1 cellular context compared by ENCODE assay signal in the genomic region with DNA sequence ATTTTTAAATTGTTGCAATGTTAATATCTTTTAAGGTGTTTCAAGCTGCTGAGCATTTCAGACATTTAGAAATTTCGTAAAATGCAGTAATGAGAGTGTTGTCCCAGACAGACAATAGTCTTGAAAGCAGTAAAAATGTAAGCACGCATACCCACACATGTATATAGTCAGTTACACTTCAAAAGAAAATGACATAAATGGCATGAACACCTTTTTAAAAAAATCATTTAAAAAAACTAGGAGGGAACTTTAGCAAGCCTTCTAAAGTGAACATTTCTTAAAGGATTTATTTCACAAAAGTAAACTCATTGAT.
TF ChIP-seq lines count a peak whose summit lies in the region.

No MANE protein-coding gene starts in this region.

TF ChIP-seq in IMR-90, 13 proteins besides CTCF, POLR2A, EP300 and RAD21 (continued from another document):
- no peak for TF ChIP-seq USF2 (IDR thresholded peaks at IDR 0.05; ENCODE audit: low read depth, low read length)
- no peak for TF ChIP-seq MAZ (IDR thresholded peaks at IDR 0.05; ENCODE audit: borderline replicate concordance, low read depth, low read length)
- TF ChIP-seq SMC3 (IDR thresholded peaks at IDR 0.05; ENCODE audit: low read depth, low read length): no peak
- TF ChIP-seq RFX5 (IDR thresholded peaks at IDR 0.05; ENCODE audit: low read depth, low read length): no peak
- no peak for TF ChIP-seq MAFK (IDR thresholded peaks at IDR 0.05; ENCODE audit: low read depth, low read length)
- no peak for TF ChIP-seq RCOR1 (IDR thresholded peaks at IDR 0.05; ENCODE audit: insufficient replicate concordance, low read length)
- TF ChIP-seq NFE2L2 (IDR thresholded peaks at IDR 0.05; ENCODE audit: low read depth, low read length): no peak
- no peak for TF ChIP-seq CEBPB (IDR thresholded peaks at IDR 0.05; ENCODE audit: low read depth, low read length)
- TF ChIP-seq MXI1 (IDR thresholded peaks at IDR 0.05; ENCODE audit: borderline replicate concordance, low read depth, low read length): no peak
- no peak for TF ChIP-seq FOS (IDR thresholded peaks at IDR 0.05; ENCODE audit: low read depth, low read length)
